ENCODE assay signal across 18 cellular contexts in genomic region chr9:130371196-130371966, GRCh38.
"Had no signal": no experiment of that assay in that cellular context is flagged by ENCODE, and none has a peak within 500 bp of the region (broad histone marks: within the 10 kb centered on the region; RNA-seq: fewer than 3 reads in every experiment).

No MANE protein-coding gene starts in this region.

- H2AFZ ChIP-seq: parathyroid adenoma had no signal

- H3K4me3 ChIP-seq: breast epithelium had no signal

- H3K9me3 ChIP-seq: breast epithelium, neutrophil had no signal

- ATAC-seq: activated T-cell treated with anti-CD3 and anti-CD28 coated beads, Interleukin-2, amount 50 U/mL, for 4 hours; left cardiac atrium; natural killer cell; sciatic nerve; stimulated activated naive B cell treated with anti-CD40 and anti-IgM and Interleukin-4, amounts not matched to agents 10 μg/mL and 1 μg/mL and 100 μg/mL, for 72 hours had no signal

- H3K79me2 ChIP-seq: parathyroid adenoma had no signal

- H3K36me3 ChIP-seq: breast epithelium, neutrophil had no signal

- H3K27me3 ChIP-seq: breast epithelium, neutrophil had no signal

- H3K9ac ChIP-seq: parathyroid adenoma had no signal

- H3K4me1 ChIP-seq: breast epithelium, parathyroid adenoma had no signal

- H3K27ac ChIP-seq: breast epithelium, neutrophil, parathyroid adenoma had no signal

- DNase-seq: activated CD4-positive, alpha-beta T cell treated with anti-CD3 and anti-CD28 coated beads, Interleukin-2, amount 50 U/mL, for 1 hour; activated CD4-positive, CD25-positive, alpha-beta regulatory T cell treated with anti-CD3 and anti-CD28 coated beads, Interleukin-2, amount 50 U/mL, for 72 hours; activated CD8-positive, alpha-beta memory T cell treated with anti-CD3 and anti-CD28 coated beads, Interleukin-2, amount 50 U/mL, for 4 hours; activated naive CD4-positive, alpha-beta T cell treated with anti-CD3 and anti-CD28 coated beads for 36 hours; activated T-cell treated with anti-CD3 and anti-CD28 coated beads, Interleukin-2, amount 50 U/mL, for 4 hours; aorta; dermis blood vessel endothelial cell; effector memory CD4-positive, alpha-beta T cell; left cardiac atrium; natural killer cell; stimulated activated CD4-positive, alpha-beta T cell treated with anti-CD3 and anti-CD28 coated beads, Interleukin-4, amount 100 ng/mL, for 4 hours; stimulated activated naive B cell treated with anti-CD40 and anti-IgM and Interleukin-4, amounts not matched to agents 10 μg/mL and 1 μg/mL and 100 μg/mL, for 72 hours; T-helper 1 cell; T1000 had no signal
